22 cellular contexts compared by ENCODE assay signal in the genomic region with DNA sequence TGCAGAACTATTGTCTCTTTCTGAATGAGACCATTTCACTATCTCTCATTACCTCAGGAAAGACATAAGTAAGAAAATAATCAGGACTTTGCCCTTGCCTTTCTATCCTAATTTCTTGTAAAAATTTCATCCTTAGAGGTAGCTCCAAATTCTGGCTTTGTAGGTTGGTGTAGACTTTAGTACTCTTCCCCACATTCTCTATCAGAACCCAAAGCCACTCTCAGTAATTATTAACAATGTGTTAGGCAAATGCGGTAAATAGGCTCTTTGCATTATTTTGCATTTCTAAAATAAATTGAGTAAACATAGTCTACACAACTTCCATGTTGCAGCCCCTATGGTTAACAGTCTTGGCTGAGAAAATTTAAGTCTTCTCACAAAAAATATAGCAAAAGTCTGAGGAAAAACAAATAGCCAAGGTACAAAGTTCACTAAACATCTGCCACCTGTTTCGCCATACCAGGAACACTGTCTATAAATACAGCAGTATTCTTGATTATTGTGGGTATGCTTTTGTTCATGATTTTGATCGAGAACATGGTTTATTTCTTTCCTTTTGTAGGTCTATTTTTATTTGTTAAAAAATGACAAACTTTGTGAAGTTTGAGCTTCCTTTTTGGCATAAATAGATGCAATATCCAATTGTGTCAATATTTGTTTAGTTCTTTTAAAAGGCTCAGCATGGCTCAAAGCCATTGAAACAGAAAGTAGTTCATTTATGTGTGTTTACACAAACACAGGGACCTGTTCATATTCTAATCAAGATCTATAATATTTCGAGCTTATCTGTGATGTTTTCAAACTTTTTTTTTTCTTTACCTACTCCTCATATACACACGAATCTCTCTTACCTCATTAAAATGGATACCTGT.
A peak's percentile ranks its signal among the peaks of the same experiment; 100 is the strongest.
DNase-seq lines count a peak whose midpoint lies in the region; ATAC-seq and TF ChIP-seq lines count a peak whose summit lies in the region.
"Had no signal": no experiment of that assay in that cellular context is flagged by ENCODE, and none has a peak within 500 bp of the region (broad histone marks: within the 10 kb centered on the region; RNA-seq: fewer than 3 reads in every experiment).

No MANE protein-coding gene starts in this region.

- no peak for ATAC-seq in GM21390 (IDR thresholded peaks at IDR 0.05; ENCODE audit: unreplicated experiment)
- ATAC-seq: A549; activated CD4-positive, alpha-beta T cell treated with anti-CD3 and anti-CD28 coated beads for 36 hours; gastroesophageal sphincter; naive thymus-derived CD4-positive, alpha-beta T cell had no signal

- no peaks in the 10 kb centered on the region for H3K9me3 ChIP-seq in hepatocyte (ENCODE audit: low read depth)
- H3K9me3 ChIP-seq in mesenchymal stem cell (ENCODE audit: control insufficient read depth, low read length), result peaks cover 16% of the 10 kb centered on the region
- H3K9me3 ChIP-seq: A549, gastroesophageal sphincter, vagina had no signal

- H4K8ac ChIP-seq in mesenchymal stem cell (ENCODE audit: low read length), result no peak overlapping the region
- H4K8ac ChIP-seq in mesendoderm (ENCODE audit: low read depth, low read length), result no peak overlapping the region

- no peak overlapping the region for H2BK120ac ChIP-seq in mesenchymal stem cell (ENCODE audit: low read depth, low read length)
- H2BK120ac ChIP-seq in mesendoderm (ENCODE audit: low read depth, low read length), result no peak overlapping the region

- H3K4ac ChIP-seq in mesenchymal stem cell (ENCODE audit: low read depth in 1 of 2, low read length in 2 of 2) (no peak overlapping the region), mesendoderm (ENCODE audit: low read depth, low read length) (no peak overlapping the region)

- DNase-seq in NCI-H510A treated with DMSO at 0.1 percent for 48 hours (lab: John Stamatoyannopoulos, UW) (peak; percentile 45), NCI-H510A (lab: John Stamatoyannopoulos, UW) (no peak), NCI-H146 (lab: John Stamatoyannopoulos, UW) (peak; percentile 49), hepatocyte (ENCODE audit: low spot score) (peak; percentile 9), mesenchymal stem cell (no peak), mesendoderm (no peak)
- no peak for DNase-seq in activated naive CD4-positive, alpha-beta T cell treated with Interleukin-2 at 50 U/mL for 16 hours
- DNase-seq: activated CD4-positive, alpha-beta T cell treated with anti-CD3 and anti-CD28 coated beads for 36 hours; activated CD8-positive, alpha-beta memory T cell treated with anti-CD3 and anti-CD28 coated beads for 24 hours; activated effector memory CD4-positive, alpha-beta T cell treated with anti-CD3 and anti-CD28 coated beads, Interleukin-2, amount 50 U/mL, for 16 hours; activated naive CD8-positive, alpha-beta T cell treated with anti-CD3 and anti-CD28 coated beads, Interleukin-2, amount 10 ng/mL, durations not matched to agents 7 days and 5 days; caudate nucleus; CD4-positive, alpha-beta memory T cell; DMS 273 treated with DMSO at 0.1 percent for 48 hours; hippocampal formation; Karpas-422; naive thymus-derived CD4-positive, alpha-beta T cell; NCI-H2227 treated with DMSO at 0.1 percent for 48 hours had no signal

- H3K4me1 ChIP-seq in hepatocyte (ENCODE audit: insufficient read depth) (no peaks in the 10 kb centered on the region), mesenchymal stem cell (ENCODE audit: control insufficient read depth, insufficient read depth, low read depth, low read length) (no peaks in the 10 kb centered on the region), mesendoderm (ENCODE audit: control insufficient read depth, low read depth, low read length) (no peaks in the 10 kb centered on the region)
- H3K4me1 ChIP-seq: A549, gastroesophageal sphincter, vagina had no signal

- H3K23ac ChIP-seq in mesenchymal stem cell (ENCODE audit: low read length in 2 of 2), result no peak overlapping the region
- no peak overlapping the region for H3K23ac ChIP-seq in mesendoderm (ENCODE audit: low read length)

- H3K14ac ChIP-seq in mesenchymal stem cell (ENCODE audit: low read length in 2 of 2), result no peak overlapping the region

- H2BK15ac ChIP-seq in mesenchymal stem cell (ENCODE audit: low read depth, poor library complexity, severe bottlenecking) (no peak overlapping the region), mesendoderm (replicated peaks; ENCODE audit: low read depth) (no peak overlapping the region)

- H2AFZ ChIP-seq in hepatocyte (no peak overlapping the region), mesenchymal stem cell (ENCODE audit: low read depth, low read length) (no peak overlapping the region)

- TF ChIP-seq CTCF in hepatocyte (IDR thresholded peaks at IDR 0.05; ENCODE audit: poor library complexity), result no peak

- no peak overlapping the region for H3K56ac ChIP-seq in mesendoderm (ENCODE audit: low read length)

- no peak overlapping the region for H3K18ac ChIP-seq in mesenchymal stem cell (ENCODE audit: low read depth in 1 of 2, low read length in 2 of 2)
- no peak overlapping the region for H3K18ac ChIP-seq in mesendoderm (ENCODE audit: low read length)

- H4K91ac ChIP-seq in mesenchymal stem cell (ENCODE audit: low read length), result no peak overlapping the region

- H3K79me2 ChIP-seq in hepatocyte (no peaks in the 10 kb centered on the region), mesendoderm (ENCODE audit: control insufficient read depth, insufficient read depth, low read length) (no peaks in the 10 kb centered on the region)

- H3K36me3 ChIP-seq in hepatocyte (replicated peaks; ENCODE audit: insufficient read depth, low read depth) (no peaks in the 10 kb centered on the region), mesenchymal stem cell (ENCODE audit: control insufficient read depth in 1 of 2, insufficient read depth in 2 of 2, low read depth in 1 of 2, low read length in 2 of 2) (no peaks in the 10 kb centered on the region), mesendoderm (ENCODE audit: control insufficient read depth, insufficient read depth, low read length) (no peaks in the 10 kb centered on the region)
- H3K36me3 ChIP-seq: gastroesophageal sphincter, vagina had no signal

- H2BK5ac ChIP-seq in mesenchymal stem cell (ENCODE audit: low read depth, low read length, poor library complexity, severe bottlenecking) (no peak overlapping the region), mesendoderm (ENCODE audit: low read length) (no peak overlapping the region)

- H3K27ac ChIP-seq in hepatocyte (no peak overlapping the region), mesenchymal stem cell (ENCODE audit: low read length, poor library complexity, severe bottlenecking) (no peak overlapping the region), mesendoderm (ENCODE audit: low read depth, low read length) (no peak overlapping the region)
- H3K27ac ChIP-seq: A549, gastroesophageal sphincter, vagina had no signal

- H3K9ac ChIP-seq in mesenchymal stem cell (ENCODE audit: low read length), result no peak overlapping the region
- H3K9ac ChIP-seq in mesendoderm (ENCODE audit: low read length), result no peak overlapping the region

- H2BK12ac ChIP-seq in mesenchymal stem cell (ENCODE audit: low read length in 2 of 2), result no peak overlapping the region

- H4K5ac ChIP-seq in mesendoderm (ENCODE audit: low read length), result no peak overlapping the region

- 69% methylated on average over 5 of the region's 5 CpGs for WGBS in hepatocyte (ENCODE audit: low lambda C conversion rate, missing lambda C conversion rate)
- WGBS in mesenchymal stem cell, result 72% methylated on average over 3 of the region's 5 CpGs
- WGBS in mesendoderm (ENCODE audit: extremely low coverage, insufficient coverage, low lambda C conversion rate), result 100% methylated on average over 1 of the region's 5 CpGs

- no peaks in the 10 kb centered on the region for H3K9me2 ChIP-seq in hepatocyte (replicated peaks; ENCODE audit: insufficient read depth)

- H3K4me2 ChIP-seq in hepatocyte (peak overlapping the region; percentile 43), mesenchymal stem cell (ENCODE audit: low read length, poor library complexity, severe bottlenecking) (no peak overlapping the region), mesendoderm (ENCODE audit: low read length) (no peak overlapping the region)
- H3K4me2 ChIP-seq: A549 had no signal

- H3K4me3 ChIP-seq in hepatocyte, result no peak overlapping the region
- no peak overlapping the region for H3K4me3 ChIP-seq in mesenchymal stem cell (ENCODE audit: insufficient read depth in 1 of 2, low read depth in 1 of 2, low read length in 2 of 2)
- H3K4me3 ChIP-seq in mesendoderm (ENCODE audit: low read length), result no peak overlapping the region
- H3K4me3 ChIP-seq: A549, gastroesophageal sphincter, vagina had no signal

- H3K27me3 ChIP-seq in hepatocyte (no peaks in the 10 kb centered on the region), mesenchymal stem cell (ENCODE audit: control insufficient read depth in 1 of 2, insufficient read depth in 1 of 2, low read length in 2 of 2) (no peaks in the 10 kb centered on the region), mesendoderm (ENCODE audit: insufficient read depth, low read length, poor library complexity) (no peaks in the 10 kb centered on the region)
- H3K27me3 ChIP-seq: gastroesophageal sphincter, vagina had no signal

- H4K20me1 ChIP-seq in hepatocyte (ENCODE audit: insufficient read depth, poor library complexity, severe bottlenecking), result no peaks in the 10 kb centered on the region

- no peak overlapping the region for H2AK5ac ChIP-seq in mesenchymal stem cell (ENCODE audit: low read length, severe bottlenecking)
- no peak overlapping the region for H2AK5ac ChIP-seq in mesendoderm (ENCODE audit: low read length)

- H3K79me1 ChIP-seq in mesenchymal stem cell (replicated peaks; ENCODE audit: low read length, poor library complexity, severe bottlenecking), result no peaks in the 10 kb centered on the region
- H3K79me1 ChIP-seq in mesendoderm (ENCODE audit: low read length), result no peaks in the 10 kb centered on the region

Comparison
In these comparisons a context has a peak if more than half of its experiments do, and no peak if none do; other contexts are left out.
1. DNase-seq: peak in NCI-H510A treated with DMSO at 0.1 percent for 48 hours (single experiment), NCI-H146 (single experiment) and hepatocyte (single experiment); none in NCI-H510A (single experiment), mesenchymal stem cell (single experiment), activated naive CD4-positive, alpha-beta T cell treated with Interleukin-2 at 50 U/mL for 16 hours (single experiment) and mesendoderm (single experiment).